Comparison of ENCODE assay signal across 1 cellular context in the genomic region with DNA sequence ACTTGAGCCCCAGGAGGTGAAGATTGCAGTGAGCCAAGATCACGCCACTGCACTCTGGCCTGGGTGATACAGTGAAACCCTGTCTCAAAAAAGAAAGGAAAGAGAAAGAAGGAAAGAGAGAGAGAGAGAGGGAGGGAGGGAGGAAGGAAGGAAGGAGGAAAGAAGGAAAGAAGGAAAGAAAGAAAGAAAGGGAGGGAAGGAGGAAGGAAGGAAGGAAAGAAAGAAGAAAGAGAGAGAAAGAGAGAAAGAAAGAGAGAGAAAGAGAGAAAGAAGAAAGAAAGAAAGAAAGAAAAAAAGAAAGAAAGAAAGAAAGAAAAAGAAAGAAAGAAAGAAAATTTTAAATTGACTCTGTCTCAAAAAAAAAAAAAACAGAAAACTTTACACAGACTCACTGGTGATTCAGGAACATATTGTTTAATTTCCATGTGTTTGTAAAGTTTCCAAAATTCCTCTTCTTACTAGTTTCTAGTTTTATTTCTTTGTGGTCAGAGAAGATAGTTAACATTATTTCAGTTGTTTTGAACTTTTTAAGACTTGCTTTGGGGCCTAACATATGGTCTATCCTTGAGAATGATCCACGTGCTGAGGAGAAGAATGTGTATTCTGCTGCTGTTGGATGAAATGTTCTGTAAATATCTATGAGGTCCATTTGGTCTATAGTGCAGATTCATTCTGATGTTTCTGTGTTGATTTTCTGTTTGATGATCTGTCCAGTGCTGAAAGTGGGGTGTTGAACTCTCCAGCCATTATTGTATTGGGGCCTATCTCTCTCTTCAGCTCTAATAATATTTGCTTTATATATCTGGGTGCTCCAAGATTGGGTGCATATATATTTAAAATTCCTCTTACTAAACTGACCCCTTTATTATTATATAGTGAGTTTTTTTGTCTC.
TF ChIP-seq lines count a peak whose summit lies in the region.

No MANE protein-coding gene starts in this region.

TF ChIP-seq in HCT116, 20 proteins besides CTCF, POLR2A, EP300 and RAD21 (continued from another document):
- TF ChIP-seq REST (IDR thresholded peaks at IDR 0.05; ENCODE audit: low read depth), result peak; percentile 48
TF ChIP-seq in HCT116: peak in this region for 1.
